ENCODE assay signal across 7 cellular contexts in the genomic region with DNA sequence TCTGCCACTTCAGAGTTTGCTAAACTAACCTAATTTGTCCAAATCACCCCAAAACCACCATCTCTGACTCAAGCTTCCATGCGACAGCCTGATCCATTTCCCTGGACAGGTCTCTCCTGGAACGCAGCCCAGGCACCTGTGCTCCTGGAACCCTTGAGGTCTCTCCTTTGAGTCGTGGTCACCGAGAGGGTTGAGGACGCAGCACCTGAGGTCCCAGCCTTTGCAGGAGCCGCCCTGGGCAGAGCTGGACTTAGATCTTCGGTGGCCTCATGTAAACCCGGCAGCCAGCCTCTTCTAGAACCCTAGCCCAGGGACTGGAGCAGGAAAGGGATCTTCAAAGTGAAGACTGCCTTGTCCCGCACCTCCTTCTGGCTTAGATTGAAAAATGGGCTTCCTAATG. TPM values are rescaled to one million over a fixed set of nuclear protein-coding genes. Genes with fewer than 3 reads are reported as not detected.
"Had no signal": no experiment of that assay in that cellular context is flagged by ENCODE, and none has a peak within 500 bp of the region (broad histone marks: within the 10 kb centered on the region; RNA-seq: fewer than 3 reads in every experiment).

No MANE protein-coding gene starts in this region.

- H3K9me3 Mint-ChIP-seq: GM23338, H9 had no signal

- H3K4me3 Mint-ChIP-seq: GM23338, H9 had no signal

- DNase-seq: H9, HCEC 1CT, IMR-90 had no signal

- H3K27ac Mint-ChIP-seq: GM23338, H9 had no signal

- H3K4me3 ChIP-seq: GM23338, K562 had no signal

- ATAC-seq: GM23338, K562 had no signal

RNA-seq across cellular contexts. Expression of gene ASRGL1, which starts 37.6 kb away (rescaled TPM):
- total RNA-seq: IMR-90 had no signal

RNA-seq across cellular contexts. Expression of gene SCGB1A1, which starts 44.0 kb away (rescaled TPM):
- total RNA-seq: GM23338, H1, H9, HT-29, IMR-90 had no signal
- polyA plus RNA-seq: GM23338, H1, IMR-90, K562 had no signal
